Comparison of ENCODE assay signal across 35 cellular contexts in the genomic region with DNA sequence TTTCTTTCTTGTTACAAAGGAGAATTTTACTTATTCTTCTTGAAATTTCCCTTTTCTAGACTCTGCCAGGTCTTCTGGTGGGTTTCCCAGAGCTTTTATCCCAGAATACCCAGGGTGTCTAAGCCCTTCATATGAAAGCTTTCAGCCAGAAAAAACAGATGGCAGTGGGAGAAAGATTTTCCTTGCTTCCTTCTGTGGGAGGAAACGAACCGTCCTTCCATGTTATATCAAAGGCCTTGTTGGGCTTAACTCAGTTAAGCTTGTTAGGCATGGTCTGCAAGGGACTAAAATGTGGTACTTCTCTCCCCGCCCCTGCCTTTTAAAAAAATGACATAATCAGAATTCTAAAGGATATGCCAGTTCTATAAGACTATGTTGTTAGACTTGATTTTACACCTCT. TPM values are rescaled to one million over a fixed set of nuclear protein-coding genes. Genes with fewer than 3 reads are reported as not detected.
"Had no signal": no experiment of that assay in that cellular context is flagged by ENCODE, and none has a peak within 500 bp of the region (broad histone marks: within the 10 kb centered on the region; RNA-seq: fewer than 3 reads in every experiment).

No MANE protein-coding gene starts in this region.

- H3K36me3 ChIP-seq: esophagus muscularis mucosa, heart right ventricle, lower lobe of right lung, neutrophil, ovary, sigmoid colon, stomach, suprapubic skin, tibial artery, upper lobe of right lung had no signal

- H3K4me3 ChIP-seq: esophagus muscularis mucosa, heart right ventricle, lower lobe of right lung, ovary, psoas muscle, sigmoid colon, stomach, suprapubic skin, tibial artery, upper lobe of right lung had no signal

- H3K9me3 ChIP-seq: esophagus muscularis mucosa, heart right ventricle, lower lobe of right lung, neutrophil, ovary, psoas muscle, sigmoid colon, stomach, suprapubic skin, tibial artery, upper lobe of right lung had no signal

- DNase-seq: activated CD4-positive, alpha-beta memory T cell treated with anti-CD3 and anti-CD28 coated beads for 36 hours; activated CD4-positive, alpha-beta T cell treated with anti-CD3 and anti-CD28 coated beads for 48 hours; activated CD8-positive, alpha-beta memory T cell treated with anti-CD3 and anti-CD28 coated beads, Interleukin-2, amount 50 U/mL, for 4 hours; activated gamma-delta T cell; activated naive CD4-positive, alpha-beta T cell treated with anti-CD3 and anti-CD28 coated beads, Interleukin-2, amount 10 ng/mL, durations not matched to agents 7 days and 5 days; activated T-cell treated with anti-CD3 and anti-CD28 coated beads, Interleukin-2, amount 50 U/mL, for 1 hour; amniotic stem cell; foreskin keratinocyte; heart right ventricle; kidney glomerular epithelial cell; lower lobe of right lung; ovary; psoas muscle; sigmoid colon; small intestine; stimulated activated CD4-positive, alpha-beta T cell treated with anti-CD3 and anti-CD28 coated beads, Interleukin-1b, Interleukin-23, amount 100 ng/mL, for 48 hours; stimulated activated CD4-positive, alpha-beta T cell treated with anti-CD3 and anti-CD28 coated beads, Interleukin-4, amount 100 ng/mL, for 4 hours; stimulated activated CD8-positive, alpha-beta memory T cell treated with anti-CD3 and anti-CD28 coated beads, Interleukin-4, amount 100 ng/mL, for 48 hours; stomach; tibial artery; upper lobe of right lung had no signal

- H3K4me1 Mint-ChIP-seq: activated naive CD4-positive, alpha-beta T cell treated with anti-CD3 and anti-CD28 coated beads, Interleukin-2, amount 10 ng/mL, durations not matched to agents 7 days and 5 days had no signal

- H3K36me3 Mint-ChIP-seq: activated CD4-positive, alpha-beta memory T cell treated with anti-CD3 and anti-CD28 coated beads for 36 hours; activated naive CD4-positive, alpha-beta T cell treated with anti-CD3 and anti-CD28 coated beads, Interleukin-2, amount 10 ng/mL, durations not matched to agents 7 days and 5 days; stimulated activated memory B cell treated with anti-CD40 and anti-IgM and Interleukin-4, amounts not matched to agents 10 μg/mL and 1 μg/mL and 100 μg/mL, for 72 hours had no signal

- H3K4me1 ChIP-seq: psoas muscle, tibial artery, upper lobe of right lung had no signal

- H3K27ac Mint-ChIP-seq: activated CD4-positive, alpha-beta memory T cell treated with anti-CD3 and anti-CD28 coated beads for 36 hours; activated naive CD4-positive, alpha-beta T cell treated with anti-CD3 and anti-CD28 coated beads, Interleukin-2, amount 10 ng/mL, durations not matched to agents 7 days and 5 days; dendritic cell treated with granulocyte-macrophage colony-stimulating factor and Interleukin-4, amounts not matched to agents 40 ng/mL and 50 ng/mL, for 4 days; nephron; stimulated activated memory B cell treated with anti-CD40 and anti-IgM and Interleukin-4, amounts not matched to agents 10 μg/mL and 1 μg/mL and 100 μg/mL, for 72 hours had no signal

- H3K27me3 Mint-ChIP-seq: activated CD4-positive, alpha-beta memory T cell treated with anti-CD3 and anti-CD28 coated beads for 36 hours; activated naive CD4-positive, alpha-beta T cell treated with anti-CD3 and anti-CD28 coated beads, Interleukin-2, amount 10 ng/mL, durations not matched to agents 7 days and 5 days; dendritic cell treated with granulocyte-macrophage colony-stimulating factor and Interleukin-4, amounts not matched to agents 40 ng/mL and 50 ng/mL, for 4 days had no signal

- H3K27me3 ChIP-seq: esophagus muscularis mucosa, foreskin keratinocyte, heart right ventricle, neutrophil, ovary, sigmoid colon, stomach, suprapubic skin, tibial artery, upper lobe of right lung had no signal

- H3K9me3 Mint-ChIP-seq: activated naive CD4-positive, alpha-beta T cell treated with anti-CD3 and anti-CD28 coated beads, Interleukin-2, amount 10 ng/mL, durations not matched to agents 7 days and 5 days; dendritic cell treated with granulocyte-macrophage colony-stimulating factor and Interleukin-4, amounts not matched to agents 40 ng/mL and 50 ng/mL, for 4 days; nephron; stimulated activated memory B cell treated with anti-CD40 and anti-IgM and Interleukin-4, amounts not matched to agents 10 μg/mL and 1 μg/mL and 100 μg/mL, for 72 hours had no signal

- H3K27ac ChIP-seq: esophagus muscularis mucosa, foreskin keratinocyte, heart right ventricle, lower lobe of right lung, neutrophil, ovary, psoas muscle, sigmoid colon, stomach, suprapubic skin, tibial artery, upper lobe of right lung, VCaP had no signal

- H3K4me3 Mint-ChIP-seq: activated CD4-positive, alpha-beta memory T cell treated with anti-CD3 and anti-CD28 coated beads for 36 hours; activated naive CD4-positive, alpha-beta T cell treated with anti-CD3 and anti-CD28 coated beads, Interleukin-2, amount 10 ng/mL, durations not matched to agents 7 days and 5 days; dendritic cell treated with granulocyte-macrophage colony-stimulating factor and Interleukin-4, amounts not matched to agents 40 ng/mL and 50 ng/mL, for 4 days; nephron; stimulated activated memory B cell treated with anti-CD40 and anti-IgM and Interleukin-4, amounts not matched to agents 10 μg/mL and 1 μg/mL and 100 μg/mL, for 72 hours had no signal

RNA-seq across cellular contexts. Expression of a gene that starts 47.5 kb away (rescaled TPM):
- total RNA-seq: activated CD4-positive, alpha-beta memory T cell treated with anti-CD3 and anti-CD28 coated beads for 36 hours; activated CD8-positive, alpha-beta memory T cell treated with anti-CD3 and anti-CD28 coated beads for 36 hours; astrocyte; esophagus muscularis mucosa; foreskin keratinocyte; glomerular endothelial cell; left lobe of liver; lower lobe of right lung; mesenteric fat pad; mucosa of gallbladder; ovary; psoas muscle; sigmoid colon; stomach; T-helper 1 cell treated with Interleukin-12 subunit alpha and Interleukin-12 subunit beta and Interleukin-4 antibody, amounts not matched to agents 30 ng/mL and 1 ng/mL, for 36 hours; upper lobe of right lung had no signal
